In genomic region chr18:55300469-55301195, GRCh38 we compare ENCODE assay signal across 11 cellular contexts.
DNase-seq lines count a peak whose midpoint lies in the region; ATAC-seq and TF ChIP-seq lines count a peak whose summit lies in the region.
"Had no signal": no experiment of that assay in that cellular context is flagged by ENCODE, and none has a peak within 500 bp of the region (broad histone marks: within the 10 kb centered on the region; RNA-seq: fewer than 3 reads in every experiment).

No MANE protein-coding gene starts in this region.

- H3K18ac ChIP-seq in H9 (ENCODE audit: insufficient read length, low read depth, low read length), result no peak overlapping the region

- peaks cover 23% of the 10 kb centered on the region for H3K4me1 ChIP-seq in H9 (ENCODE audit: insufficient read depth, low read length)
- H3K4me1 ChIP-seq in smooth muscle cell (ENCODE audit: low read depth), result peaks cover 13% of the 10 kb centered on the region
- H3K4me1 ChIP-seq: foreskin keratinocyte had no signal

- H2BK120ac ChIP-seq in H9 (ENCODE audit: low read depth, low read length, poor library complexity, severe bottlenecking), result no peak overlapping the region

- H3K4me3 Mint-ChIP-seq in H9, result peak overlapping the region in 1 of 2 experiments; percentile 43; a peak in 2 of 5 replicates
- H3K4me3 Mint-ChIP-seq: activated naive CD8-positive, alpha-beta T cell had no signal

- H3K9me3 ChIP-seq in H9 (ENCODE audit: control insufficient read depth, low read depth, low read length), result no peaks in the 10 kb centered on the region
- no peaks in the 10 kb centered on the region for H3K9me3 ChIP-seq in smooth muscle cell (replicated peaks; ENCODE audit: low read depth)

- no peak overlapping the region for H4K91ac ChIP-seq in H9 (ENCODE audit: insufficient read length, low read depth, low read length)

- H4K5ac ChIP-seq in H9 (ENCODE audit: insufficient read length, low read depth, low read length), result no peak overlapping the region

- no peak overlapping the region for H2AK5ac ChIP-seq in H9 (ENCODE audit: insufficient read length, low read length)

- no peak overlapping the region for H4K8ac ChIP-seq in H9 (replicated peaks; ENCODE audit: insufficient read length, low read depth, low read length)

- no peak overlapping the region for H3K23ac ChIP-seq in H9 (ENCODE audit: insufficient read length, low read depth, low read length)

- no peak overlapping the region for H3K9ac ChIP-seq in H9 (ENCODE audit: extremely low read depth, insufficient read length, low read length)
- no peak overlapping the region for H3K9ac ChIP-seq in smooth muscle cell (ENCODE audit: low read depth)

- no peak overlapping the region for H2BK15ac ChIP-seq in H9 (ENCODE audit: low read depth, low read length)

- H2BK5ac ChIP-seq in H9 (ENCODE audit: insufficient read length, low read length), result no peak overlapping the region

- H3K27ac ChIP-seq in H9 (ENCODE audit: insufficient read length, low read depth, low read length) (no peak overlapping the region), smooth muscle cell (ENCODE audit: low read depth) (no peak overlapping the region)
- H3K27ac ChIP-seq: foreskin keratinocyte had no signal

- no peak overlapping the region for H3K14ac ChIP-seq in H9 (ENCODE audit: insufficient read depth, low read length)

- peaks cover 56 to 75% of the 10 kb centered on the region in 2 experiments for H3K4me1 Mint-ChIP-seq in H9

- H3K4me2 ChIP-seq in H9 (ENCODE audit: insufficient read depth, insufficient read length, low read length) (no peak overlapping the region), smooth muscle cell (no peak overlapping the region)

- no peaks in the 10 kb centered on the region for H3K23me2 ChIP-seq in H9 (ENCODE audit: insufficient read length, low read depth, low read length, poor library complexity, severe bottlenecking)

- H3K79me2 ChIP-seq in H9 (ENCODE audit: insufficient read depth, low read length), result 0 out of 2 replicates have a peak, but pooled peaks cover 2% of the 10 kb centered on the region
- peaks cover 83% of the 10 kb centered on the region for H3K79me2 ChIP-seq in smooth muscle cell (ENCODE audit: low read depth)

- WGBS in H9 (ENCODE audit: extremely low coverage, insufficient read length, low lambda C conversion rate), result no CpG with 5 or more reads among the region's 16 CpGs
- 72% methylated on average over 16 of the region's 16 CpGs for WGBS in smooth muscle cell (ENCODE audit: low lambda C conversion rate)

- no peak for ATAC-seq in HG03280 (IDR thresholded peaks at IDR 0.05; ENCODE audit: unreplicated experiment)
- no peak for ATAC-seq in HG03175 (IDR thresholded peaks at IDR 0.05; ENCODE audit: unreplicated experiment)
- ATAC-seq: foreskin keratinocyte had no signal

- TF ChIP-seq CTCF in H9 (conservative IDR thresholded peaks at IDR 0.05) (no peak), fibroblast of villous mesenchyme (IDR thresholded peaks at IDR 0.05; ENCODE audit: insufficient read depth, low read depth, low read length) (no peak), smooth muscle cell (IDR thresholded peaks at IDR 0.05; ENCODE audit: borderline replicate concordance, insufficient read depth, poor library complexity, severe bottlenecking) (no peak)

- no peaks in the 10 kb centered on the region for H3K9me3 Mint-ChIP-seq in H9

- no peaks in the 10 kb centered on the region for H3F3A ChIP-seq in smooth muscle cell (ENCODE audit: low read depth)

- no peak overlapping the region for H2BK12ac ChIP-seq in H9 (ENCODE audit: insufficient read length, low read depth, low read length)

- H3T11ph ChIP-seq in H9 (ENCODE audit: low read length), result no peak overlapping the region

- no peaks in the 10 kb centered on the region for H4K20me1 ChIP-seq in H9 (ENCODE audit: control insufficient read depth, insufficient read depth, insufficient read length)
- H4K20me1 ChIP-seq in smooth muscle cell (ENCODE audit: low read depth), result peaks cover 93% of the 10 kb centered on the region

- H3K4me3 ChIP-seq in fibroblast of villous mesenchyme (ENCODE audit: low read depth, low read length) (no peak overlapping the region), smooth muscle cell (peak overlapping the region; percentile 6)

- H3K4ac ChIP-seq in H9 (ENCODE audit: low read depth, low read length), result no peak overlapping the region

- peak overlapping the region; percentile 81 to 96 (median 83); a peak in 6 of 7 replicates for H3K27ac Mint-ChIP-seq in H9
- H3K27ac Mint-ChIP-seq: activated naive CD8-positive, alpha-beta T cell had no signal

- H3K36me3 Mint-ChIP-seq in H9 (ENCODE audit: insufficient read depth in 1 of 3, low read depth in 3 of 3), result peaks cover 0 to 4% (median 3%) of the 10 kb centered on the region in 3 experiments; a peak in 3 of 7 replicates
- H3K36me3 Mint-ChIP-seq: activated naive CD8-positive, alpha-beta T cell had no signal

- no peak overlapping the region for H3K56ac ChIP-seq in H9 (ENCODE audit: insufficient read length, low read depth, low read length)

- no peaks in the 10 kb centered on the region for H3K27me3 Mint-ChIP-seq in H9 (ENCODE audit: low read depth)

- DNase-seq in H9 (no peak), NCI-H82 (lab: John Stamatoyannopoulos, UW) (peak; percentile 94), fibroblast of villous mesenchyme (ENCODE audit: low read depth) (peak; percentile 74), smooth muscle cell (lab: John Stamatoyannopoulos, UW; ENCODE audit: unreplicated experiment) (no peak), NCI-H1694 (lab: John Stamatoyannopoulos, UW) (no peak), DMS79 (lab: John Stamatoyannopoulos, UW) (no peak)
- DNase-seq: activated CD4-positive, alpha-beta T cell treated with anti-CD3 and anti-CD28 coated beads, Interleukin-2, amount 50 U/mL, for 1 hour; foreskin keratinocyte had no signal

- H3K36me3 ChIP-seq in smooth muscle cell (ENCODE audit: low read depth), result no peaks in the 10 kb centered on the region

- H3K79me1 ChIP-seq in H9 (ENCODE audit: insufficient read depth, low read depth, low read length, poor library complexity, severe bottlenecking), result no peaks in the 10 kb centered on the region

- no peak overlapping the region for H2BK20ac ChIP-seq in H9 (ENCODE audit: low read depth, low read length, poor library complexity, severe bottlenecking)

- no peaks in the 10 kb centered on the region for H3K27me3 ChIP-seq in H9 (ENCODE audit: insufficient read depth, low read length)
- H3K27me3 ChIP-seq in smooth muscle cell (ENCODE audit: low read depth), result no peaks in the 10 kb centered on the region
- H3K27me3 ChIP-seq: foreskin keratinocyte had no signal

- H2AFZ ChIP-seq in H9 (ENCODE audit: low read length) (no peak overlapping the region), smooth muscle cell (ENCODE audit: low read depth) (no peak overlapping the region)

Comparison
In these comparisons a context has a peak if more than half of its experiments do, and no peak if none do; other contexts are left out.
1. DNase-seq: peak in NCI-H82 (single experiment) and fibroblast of villous mesenchyme (single experiment); none in H9 (single experiment), smooth muscle cell (single experiment), NCI-H1694 (single experiment) and DMS79 (single experiment).